In genomic region chr14:102574840-102575478, GRCh38 we compare ENCODE assay signal across 25 cellular contexts. TPM values are rescaled to one million over a fixed set of nuclear protein-coding genes. Genes with fewer than 3 reads are reported as not detected.
DNase-seq lines count a peak whose midpoint lies in the region; ATAC-seq, FAIRE-seq and TF ChIP-seq lines count a peak whose summit lies in the region.
"Had no signal": no experiment of that assay in that cellular context is flagged by ENCODE, and none has a peak within 500 bp of the region (broad histone marks: within the 10 kb centered on the region; RNA-seq: fewer than 3 reads in every experiment).

No MANE protein-coding gene starts in this region.

- no peak overlapping the region for H3K4me2 ChIP-seq in astrocyte (ENCODE audit: low read length)
- H3K4me2 ChIP-seq in smooth muscle cell: peak overlapping the region; percentile 71
- H3K4me2 ChIP-seq: KMS-11 had no signal

- no peaks in the 10 kb centered on the region for H3K79me2 ChIP-seq in astrocyte (ENCODE audit: insufficient read depth, low read length)
- no peaks in the 10 kb centered on the region for H3K79me2 ChIP-seq in smooth muscle cell (ENCODE audit: low read depth)

- peaks cover 7% of the 10 kb centered on the region for H3K4me1 Mint-ChIP-seq in astrocyte (ENCODE audit: low read depth, unreplicated experiment)

- ATAC-seq in left colon: peak; percentile 45
- ATAC-seq: pancreas; stimulated activated naive CD8-positive, alpha-beta T cell treated with anti-CD3 and anti-CD28 coated beads, Interleukin-15, Interleukin-2, amounts not matched to agents 100 U/mL and 50 U/mL, for 24 hours had no signal

- H3K9ac ChIP-seq in astrocyte (ENCODE audit: low read length): no peak overlapping the region
- H3K9ac ChIP-seq in smooth muscle cell (ENCODE audit: low read depth): no peak overlapping the region
- H3K9ac ChIP-seq: KMS-11 had no signal

- CTCF ChIA-PET in GM10248 (lab: Yijun Ruan, JAX): interaction anchor here (0.8 to 1.1 kb wide), 2 partner anchors 9 to 50 kb away, joined by 3 read pairs; no protein-coding TSS in a partner anchor

- WGBS in smooth muscle cell (ENCODE audit: low lambda C conversion rate): 33% methylated on average over 17 of the region's 17 CpGs

- no peak overlapping the region for H3K4me3 Mint-ChIP-seq in astrocyte (ENCODE audit: unreplicated experiment)
- H3K4me3 Mint-ChIP-seq: dendritic cell treated with granulocyte-macrophage colony-stimulating factor and Interleukin-4, amounts not matched to agents 40 ng/mL and 50 ng/mL, for 4 days had no signal

- H3K4me1 ChIP-seq in astrocyte (ENCODE audit: insufficient read depth, low read length) (peaks cover 4% of the 10 kb centered on the region), smooth muscle cell (ENCODE audit: low read depth) (peaks cover 13% of the 10 kb centered on the region)
- H3K4me1 ChIP-seq: breast epithelium, left ventricle myocardium inferior, pancreas, transverse colon had no signal

- H3K36me3 ChIP-seq in astrocyte (ENCODE audit: insufficient read depth, low read length) (no peaks in the 10 kb centered on the region), smooth muscle cell (ENCODE audit: low read depth) (no peaks in the 10 kb centered on the region)
- H3K36me3 ChIP-seq: BE2C, breast epithelium, left ventricle myocardium inferior, pancreas, sigmoid colon, transverse colon had no signal

- peak overlapping the region; percentile 47 for H2AFZ ChIP-seq in astrocyte (ENCODE audit: low read depth, low read length)
- peak overlapping the region; percentile 68 for H2AFZ ChIP-seq in smooth muscle cell (ENCODE audit: low read depth)

- H3K27ac ChIP-seq in astrocyte (ENCODE audit: low read depth, low read length): no peak overlapping the region
- H3K27ac ChIP-seq in smooth muscle cell (ENCODE audit: low read depth): peak overlapping the region; percentile 58
- H3K27ac ChIP-seq: 22Rv1, breast epithelium, epithelial cell of prostate, KMS-11, left ventricle myocardium inferior, pancreas, sigmoid colon, transverse colon had no signal

- H3K27me3 Mint-ChIP-seq in astrocyte (ENCODE audit: low read depth, unreplicated experiment): no peaks in the 10 kb centered on the region

- intact Hi-C loops in left colon (cut with DNase I, micrococcal nuclease): no loop called here

- TF ChIP-seq CTCF in astrocyte (IDR thresholded peaks at IDR 0.05; ENCODE audit: insufficient read depth, low read depth, low read length) (no peak), smooth muscle cell (IDR thresholded peaks at IDR 0.05; ENCODE audit: borderline replicate concordance, insufficient read depth, poor library complexity, severe bottlenecking) (no peak), GM10248 (IDR thresholded peaks at IDR 0.05; ENCODE audit: control extremely low read depth, extremely low read depth, low read depth, missing control alignments) (no peak)

- peaks cover 41% of the 10 kb centered on the region for H3F3A ChIP-seq in smooth muscle cell (ENCODE audit: low read depth)

- H3K4me3 ChIP-seq in astrocyte (ENCODE audit: insufficient read depth, low read depth, low read length) (no peak overlapping the region), smooth muscle cell (no peak overlapping the region)
- H3K4me3 ChIP-seq: breast epithelium, left ventricle myocardium inferior, pancreas, sigmoid colon, transverse colon had no signal

- H3K9me3 Mint-ChIP-seq in astrocyte (ENCODE audit: unreplicated experiment): no peaks in the 10 kb centered on the region
- H3K9me3 Mint-ChIP-seq: dendritic cell treated with granulocyte-macrophage colony-stimulating factor and Interleukin-4, amounts not matched to agents 40 ng/mL and 50 ng/mL, for 4 days had no signal

- no peaks in the 10 kb centered on the region for H3K36me3 Mint-ChIP-seq in astrocyte (ENCODE audit: low read depth, unreplicated experiment)

- no peaks in the 10 kb centered on the region for H4K20me1 ChIP-seq in astrocyte (ENCODE audit: insufficient read depth, low read length)
- no peaks in the 10 kb centered on the region for H4K20me1 ChIP-seq in smooth muscle cell (ENCODE audit: low read depth)

- H3K27me3 ChIP-seq in astrocyte (ENCODE audit: insufficient read depth, low read length) (no peaks in the 10 kb centered on the region), smooth muscle cell (ENCODE audit: low read depth) (no peaks in the 10 kb centered on the region)
- H3K27me3 ChIP-seq: BE2C, breast epithelium, pancreas, sigmoid colon, transverse colon had no signal

- peak overlapping the region; percentile 72 for H3K27ac Mint-ChIP-seq in astrocyte (ENCODE audit: unreplicated experiment)
- H3K27ac Mint-ChIP-seq: dendritic cell treated with granulocyte-macrophage colony-stimulating factor and Interleukin-4, amounts not matched to agents 40 ng/mL and 50 ng/mL, for 4 days had no signal

- no peak for FAIRE-seq in astrocyte (lab: Jason Lieb, UNC)
- FAIRE-seq: frontal cortex, pancreas had no signal

- H3K9me3 ChIP-seq in astrocyte (ENCODE audit: insufficient read depth, low read depth, low read length): no peaks in the 10 kb centered on the region
- no peaks in the 10 kb centered on the region for H3K9me3 ChIP-seq in smooth muscle cell (replicated peaks; ENCODE audit: low read depth)
- H3K9me3 ChIP-seq: BE2C, breast epithelium, left ventricle myocardium inferior, pancreas, sigmoid colon, transverse colon had no signal

- DNase-seq in SHP77 (lab: John Stamatoyannopoulos, UW) (peak; percentile 10 to 60), SHP77 treated with DMSO at 0.1 percent for 48 hours (lab: John Stamatoyannopoulos, UW) (no peak), astrocyte (ENCODE audit: low read depth) (no peak), left colon (no peak), smooth muscle cell (lab: John Stamatoyannopoulos, UW; ENCODE audit: unreplicated experiment) (no peak), putamen (ENCODE audit: low spot score) (no peak), GM10248 (ENCODE audit: extremely low spot score) (no peak)
- no peak for DNase-seq in stimulated activated naive CD4-positive, alpha-beta T cell treated with Interleukin-2 at 50 U/mL for 16 hours (lab: John Stamatoyannopoulos, UW)
- DNase-seq: activated CD4-positive, alpha-beta T cell treated with anti-CD3 and anti-CD28 coated beads for 48 hours; activated CD8-positive, alpha-beta memory T cell treated with anti-CD3 and anti-CD28 coated beads, Interleukin-2, amount 50 U/mL, for 4 hours; BE2C; EL; left ventricle myocardium inferior; NCI-H2081; NCI-H510A treated with DMSO at 0.1 percent for 48 hours; pancreas; sigmoid colon; stimulated activated naive CD8-positive, alpha-beta T cell treated with anti-CD3 and anti-CD28 coated beads, Interleukin-15, Interleukin-2, amounts not matched to agents 100 U/mL and 50 U/mL, for 24 hours; transverse colon had no signal

- POLR2A ChIA-PET in GM10248 (lab: Yijun Ruan, JAX): interaction anchor here (1.1 kb wide), 1 partner anchor 17 kb away, joined by 3 read pairs; no protein-coding TSS in a partner anchor

RNA-seq across cellular contexts. Expression of gene RCOR1, which starts 17.5 kb away (rescaled TPM):
- total RNA-seq in astrocyte (31.0 and 31.7 TPM in 2 replicates), left colon (10 to 100 TPM; 35.7 to 36.2 TPM), smooth muscle cell (25.7 and 29.3 TPM in 2 replicates)
- polyA plus RNA-seq in smooth muscle cell: 4.4 and 5.5 TPM in 2 replicates

Comparison
In these comparisons a context has a peak if more than half of its experiments do, and no peak if none do; other contexts are left out.
1. DNase-seq: peak in SHP77 (2 of 2); none in SHP77 treated with DMSO at 0.1 percent for 48 hours (single experiment), astrocyte (single experiment), left colon (0 of 2), smooth muscle cell (single experiment), putamen (single experiment), GM10248 (single experiment) and stimulated activated naive CD4-positive, alpha-beta T cell treated with Interleukin-2 at 50 U/mL for 16 hours (single experiment).